In genomic region chr1:23484253-23485001, GRCh38 we compare ENCODE assay signal across 1 cellular context.
A peak's percentile ranks its signal among the peaks of the same experiment; 100 is the strongest.
TF ChIP-seq lines count a peak whose summit lies in the region.

No MANE protein-coding gene starts in this region.

TF ChIP-seq in HepG2, 621 proteins besides CTCF, POLR2A, EP300 and RAD21 (continues in another document):
- TF ChIP-seq KDM1A (CRISPR knock-in tag; IDR thresholded peaks at IDR 0.05): peak; percentile 64; the same call in 1 of the 2 replicates
- TF ChIP-seq ZSCAN21 (CRISPR knock-in tag; IDR thresholded peaks at IDR 0.05; ENCODE audit: borderline replicate concordance): peak; percentile 7; the same call in 1 of the 2 replicates
- TF ChIP-seq GATA4 (IDR thresholded peaks at IDR 0.05; ENCODE audit: borderline replicate concordance, low read depth): no peak
- no peak for TF ChIP-seq DR1 (CRISPR knock-in tag; IDR thresholded peaks at IDR 0.05)
- TF ChIP-seq RCOR2 (CRISPR knock-in tag; IDR thresholded peaks at IDR 0.05): 0 out of 2 replicates have a peak, but pooled peaks have one; percentile 42
- TF ChIP-seq FOSL2 (CRISPR knock-in tag; IDR thresholded peaks at IDR 0.05): no peak
- no peak for TF ChIP-seq ZSCAN30 (CRISPR knock-in tag; IDR thresholded peaks at IDR 0.05)
- TF ChIP-seq RARG (CRISPR knock-in tag; IDR thresholded peaks at IDR 0.05; ENCODE audit: low read depth): no peak
- no peak for TF ChIP-seq ZNF510 (CRISPR knock-in tag; IDR thresholded peaks at IDR 0.05; ENCODE audit: low read depth)
- no peak for TF ChIP-seq PRDM10 (CRISPR knock-in tag; IDR thresholded peaks at IDR 0.05; ENCODE audit: low read depth)
- peak; percentile 16; the same call in 1 of the 2 replicates for TF ChIP-seq ARID4A (CRISPR knock-in tag; IDR thresholded peaks at IDR 0.05; ENCODE audit: borderline replicate concordance)
- no peak for TF ChIP-seq MTF1 (CRISPR knock-in tag; IDR thresholded peaks at IDR 0.05)
- TF ChIP-seq RFXAP (CRISPR knock-in tag; IDR thresholded peaks at IDR 0.05; ENCODE audit: borderline replicate concordance): no peak
- no peak for TF ChIP-seq ZFX (CRISPR knock-in tag; IDR thresholded peaks at IDR 0.05; ENCODE audit: low read depth)
- no peak for TF ChIP-seq ZNF747 (CRISPR knock-in tag; IDR thresholded peaks at IDR 0.05; ENCODE audit: borderline replicate concordance)
- TF ChIP-seq TMF1 (CRISPR knock-in tag; IDR thresholded peaks at IDR 0.05; ENCODE audit: low read depth): no peak
- no peak for TF ChIP-seq NR3C1 (CRISPR knock-in tag; IDR thresholded peaks at IDR 0.05)
- TF ChIP-seq ESRRA (CRISPR knock-in tag; IDR thresholded peaks at IDR 0.05; ENCODE audit: low read depth): no peak
- no peak for TF ChIP-seq AHR (CRISPR knock-in tag; IDR thresholded peaks at IDR 0.05)
- no peak for TF ChIP-seq ZXDC (CRISPR knock-in tag; IDR thresholded peaks at IDR 0.05)
- 0 out of 4 replicates have a peak, but pooled peaks of 1 of the 2 experiments have one; percentile 8 for TF ChIP-seq HMGXB4 (CRISPR knock-in tag; IDR thresholded peaks at IDR 0.05; ENCODE audit: borderline replicate concordance in 1 of 2, low read depth in 1 of 2)
- TF ChIP-seq MAZ (IDR thresholded peaks at IDR 0.05; ENCODE audit: borderline replicate concordance, low read depth, low read length): no peak
- TF ChIP-seq MAZ (CRISPR knock-in tag; IDR thresholded peaks at IDR 0.05; ENCODE audit: low read depth): 0 out of 2 replicates have a peak, but pooled peaks have one; percentile 36
- 0 out of 2 replicates have a peak, but pooled peaks have one; percentile 2 for TF ChIP-seq GMEB1 (CRISPR knock-in tag; IDR thresholded peaks at IDR 0.05; ENCODE audit: borderline replicate concordance)
- TF ChIP-seq ZNF260 (CRISPR knock-in tag; IDR thresholded peaks at IDR 0.05; ENCODE audit: borderline replicate concordance, low read depth): no peak
- no peak for TF ChIP-seq ZNF543 (CRISPR knock-in tag; IDR thresholded peaks at IDR 0.05)
- TF ChIP-seq GATAD2A (CRISPR knock-in tag; IDR thresholded peaks at IDR 0.05): 0 out of 2 replicates have a peak, but pooled peaks have one; percentile 8
- no peak for TF ChIP-seq YEATS2 (CRISPR knock-in tag; IDR thresholded peaks at IDR 0.05; ENCODE audit: borderline replicate concordance)
- no peak for TF ChIP-seq ZNF335 (CRISPR knock-in tag; IDR thresholded peaks at IDR 0.05)
- no peak for TF ChIP-seq ZNF780A (CRISPR knock-in tag; IDR thresholded peaks at IDR 0.05)
- TF ChIP-seq TBP (CRISPR knock-in tag; IDR thresholded peaks at IDR 0.05): no peak
- no peak for TF ChIP-seq ZBTB37 (CRISPR knock-in tag; IDR thresholded peaks at IDR 0.05)
- TF ChIP-seq TSC22D2 (CRISPR knock-in tag; IDR thresholded peaks at IDR 0.05; ENCODE audit: borderline replicate concordance): no peak
- no peak for TF ChIP-seq ZNF484 (CRISPR knock-in tag; IDR thresholded peaks at IDR 0.05; ENCODE audit: borderline replicate concordance, low read depth)
- peak; percentile 38; the same call in 1 of the 2 replicates for TF ChIP-seq ZNF225 (CRISPR knock-in tag; IDR thresholded peaks at IDR 0.05)
- no peak for TF ChIP-seq SRSF9 (IDR thresholded peaks at IDR 0.05; ENCODE audit: borderline replicate concordance, insufficient read depth, low read depth, low read length, poor library complexity, severe bottlenecking)
- TF ChIP-seq ZNF629 (CRISPR knock-in tag; conservative IDR thresholded peaks at IDR 0.05): peak; percentile 94
- TF ChIP-seq ISL2 (CRISPR knock-in tag; IDR thresholded peaks at IDR 0.05): no peak
- TF ChIP-seq CERS6 (CRISPR knock-in tag; IDR thresholded peaks at IDR 0.05): no peak
- no peak for TF ChIP-seq NBN (conservative IDR thresholded peaks at IDR 0.05)
- TF ChIP-seq KDM2A (CRISPR knock-in tag; IDR thresholded peaks at IDR 0.05; ENCODE audit: borderline replicate concordance, low read depth): 0 out of 2 replicates have a peak, but pooled peaks have one; percentile 26
- no peak for TF ChIP-seq HOXA5 (CRISPR knock-in tag; IDR thresholded peaks at IDR 0.05)
- no peak for TF ChIP-seq PHF21A (CRISPR knock-in tag; IDR thresholded peaks at IDR 0.05)
- no peak for TF ChIP-seq SMAD1 (CRISPR knock-in tag; IDR thresholded peaks at IDR 0.05; ENCODE audit: borderline replicate concordance, low read depth)
- no peak for TF ChIP-seq AKAP8 (CRISPR knock-in tag; IDR thresholded peaks at IDR 0.05)
- TF ChIP-seq CHD4 (IDR thresholded peaks at IDR 0.05; ENCODE audit: borderline replicate concordance, low read length): peak; percentile 87
- peak; percentile 88 for TF ChIP-seq ZMYM3 (CRISPR knock-in tag; IDR thresholded peaks at IDR 0.05)
- TF ChIP-seq ELK4 (CRISPR knock-in tag; IDR thresholded peaks at IDR 0.05; ENCODE audit: borderline replicate concordance): no peak
